In genomic region chr2:37198681-37199065, GRCh38 we compare ENCODE assay signal across 32 cellular contexts. TPM values are rescaled to one million over a fixed set of nuclear protein-coding genes. Genes with fewer than 3 reads are reported as not detected.
DNase-seq lines count a peak whose midpoint lies in the region; ATAC-seq and TF ChIP-seq lines count a peak whose summit lies in the region.
"Had no signal": no experiment of that assay in that cellular context is flagged by ENCODE, and none has a peak within 500 bp of the region (broad histone marks: within the 10 kb centered on the region; RNA-seq: fewer than 3 reads in every experiment).

No MANE protein-coding gene starts in this region.

- H3K9me3 Mint-ChIP-seq in activated naive CD4-positive, alpha-beta T cell treated with anti-CD3 and anti-CD28 coated beads, Interleukin-2, amount 50 U/mL, for 24 hours, result no peaks in the 10 kb centered on the region
- H3K9me3 Mint-ChIP-seq in effector memory CD8-positive, alpha-beta T cell, result no peaks in the 10 kb centered on the region
- H3K9me3 Mint-ChIP-seq in stimulated activated naive B cell treated with anti-CD40 and anti-IgM and Interleukin-4, amounts not matched to agents 10 μg/mL and 1 μg/mL and 100 μg/mL, for 72 hours, result peaks cover 2% of the 10 kb centered on the region in 2 donors

- TF ChIP-seq POLR2A in testis (IDR thresholded peaks at IDR 0.05), result no peak

- 61 to 67% methylated on average over 8 of the region's 8 CpGs for WGBS in testis, 2 donors

- no peak overlapping the region for H3K27ac ChIP-seq in testis
- H3K27ac ChIP-seq: adrenal gland, body of pancreas, gastroesophageal sphincter, tibial artery had no signal

- H4K20me1 ChIP-seq in Loucy (ENCODE audit: insufficient read depth, low read length, poor library complexity, severe bottlenecking), result peaks cover 57% of the 10 kb centered on the region

- peaks cover 4% of the 10 kb centered on the region for H3K9me3 ChIP-seq in Loucy (ENCODE audit: insufficient read depth, low read depth, low read length)
- no peaks in the 10 kb centered on the region for H3K9me3 ChIP-seq in testis
- H3K9me3 ChIP-seq: adrenal gland, Caco-2 had no signal

- H3K36me3 Mint-ChIP-seq in activated naive CD4-positive, alpha-beta T cell treated with anti-CD3 and anti-CD28 coated beads, Interleukin-2, amount 50 U/mL, for 24 hours, result peaks cover 18% of the 10 kb centered on the region
- peaks cover 40% of the 10 kb centered on the region for H3K36me3 Mint-ChIP-seq in effector memory CD8-positive, alpha-beta T cell (ENCODE audit: insufficient read depth)
- peaks cover 18 to 22% of the 10 kb centered on the region in 2 donors for H3K36me3 Mint-ChIP-seq in stimulated activated naive B cell treated with anti-CD40 and anti-IgM and Interleukin-4, amounts not matched to agents 10 μg/mL and 1 μg/mL and 100 μg/mL, for 72 hours

- no peak for ATAC-seq in effector memory CD8-positive, alpha-beta T cell (replicated peaks)
- no peak for ATAC-seq in stimulated activated naive B cell treated with anti-CD40 and anti-IgM and Interleukin-4, amounts not matched to agents 10 μg/mL and 1 μg/mL and 100 μg/mL, for 72 hours (replicated peaks)
- ATAC-seq: activated CD4-positive, CD25-positive, alpha-beta regulatory T cell treated with anti-CD3 and anti-CD28 coated beads, Interleukin-2, amount 50 U/mL, for 24 hours; body of pancreas; gastroesophageal sphincter; left ventricle myocardium superior; naive thymus-derived CD4-positive, alpha-beta T cell; stimulated activated naive CD8-positive, alpha-beta T cell treated with anti-CD3 and anti-CD28 coated beads, Interleukin-15, amount 100 ng/mL, for 72 hours had no signal

- no peaks in the 10 kb centered on the region for H3K9me2 ChIP-seq in Loucy (replicated peaks; ENCODE audit: low read depth, low read length)

- H3K4me1 Mint-ChIP-seq in activated naive CD4-positive, alpha-beta T cell treated with anti-CD3 and anti-CD28 coated beads, Interleukin-2, amount 50 U/mL, for 24 hours, result peaks cover 43% of the 10 kb centered on the region
- peaks cover 18 to 33% of the 10 kb centered on the region in 2 donors for H3K4me1 Mint-ChIP-seq in effector memory CD8-positive, alpha-beta T cell (ENCODE audit: low read depth in 2 of 2)
- peaks cover 9 to 27% of the 10 kb centered on the region in 2 donors for H3K4me1 Mint-ChIP-seq in stimulated activated naive B cell treated with anti-CD40 and anti-IgM and Interleukin-4, amounts not matched to agents 10 μg/mL and 1 μg/mL and 100 μg/mL, for 72 hours
- H3K4me1 Mint-ChIP-seq: mesothelial cell of epicardium had no signal

- H3K27me3 ChIP-seq in Loucy (ENCODE audit: insufficient read depth, low read length, poor library complexity, severe bottlenecking), result no peaks in the 10 kb centered on the region
- H3K27me3 ChIP-seq in testis, result no peaks in the 10 kb centered on the region
- H3K27me3 ChIP-seq: adrenal gland, body of pancreas, gastroesophageal sphincter, tibial artery had no signal

- intact Hi-C loops in testis (cut with DNase I; ENCODE audit: low total_unique reads), result no loop called here

- DNase-seq in activated naive CD4-positive, alpha-beta T cell treated with anti-CD3 and anti-CD28 coated beads, Interleukin-2, amount 50 U/mL, for 16 hours, result no peak
- no peak for DNase-seq in effector memory CD8-positive, alpha-beta T cell
- DNase-seq in stimulated activated naive B cell treated with anti-CD40 and anti-IgM and Interleukin-4, amounts not matched to agents 10 μg/mL and 1 μg/mL and 100 μg/mL, for 72 hours, result no peak
- DNase-seq in activated CD4-positive, CD25-positive, alpha-beta regulatory T cell (lab: John Stamatoyannopoulos, UW), result no peak
- DNase-seq in testis, result no peak
- DNase-seq in germinal center (ENCODE audit: low spot score), result no peak
- DNase-seq: activated CD4-positive, alpha-beta memory T cell treated with anti-CD3 and anti-CD28 coated beads, Interleukin-2, amount 10 ng/mL, durations not matched to agents 7 days and 5 days; activated CD8-positive, alpha-beta memory T cell treated with anti-CD3 and anti-CD28 coated beads, Interleukin-2, amount 50 U/mL, for 48 hours; activated effector memory CD4-positive, alpha-beta T cell treated with anti-CD3 and anti-CD28 coated beads, Interleukin-2, amount 50 U/mL, for 16 hours; adrenal gland; AML-193; body of pancreas; Caco-2; dermis blood vessel endothelial cell; hypothalamus; islet precursor cell; left ventricle myocardium superior; MV-4-11; naive thymus-derived CD4-positive, alpha-beta T cell; NCI-H2171; NCI-H510A treated with DMSO at 0.1 percent for 48 hours; stimulated activated naive CD8-positive, alpha-beta T cell treated with anti-CD3 and anti-CD28 coated beads, Interleukin-15, amount 100 ng/mL, for 72 hours; tibial artery had no signal

- H2AFZ ChIP-seq in Loucy (ENCODE audit: low read length), result no peak overlapping the region

- H3K4me3 Mint-ChIP-seq in activated naive CD4-positive, alpha-beta T cell treated with anti-CD3 and anti-CD28 coated beads, Interleukin-2, amount 50 U/mL, for 24 hours, result no peak overlapping the region
- H3K4me3 Mint-ChIP-seq in effector memory CD8-positive, alpha-beta T cell, result no peak overlapping the region
- H3K4me3 Mint-ChIP-seq in stimulated activated naive B cell treated with anti-CD40 and anti-IgM and Interleukin-4, amounts not matched to agents 10 μg/mL and 1 μg/mL and 100 μg/mL, for 72 hours, result no peak overlapping the region
- H3K4me3 Mint-ChIP-seq: activated CD4-positive, alpha-beta memory T cell treated with anti-CD3 and anti-CD28 coated beads, Interleukin-2, amount 10 ng/mL, durations not matched to agents 7 days and 5 days; mesothelial cell of epicardium; stimulated activated naive CD8-positive, alpha-beta T cell treated with anti-CD3 and anti-CD28 coated beads, Interleukin-15, amount 100 ng/mL, for 72 hours had no signal

- H3K9ac ChIP-seq in Loucy (ENCODE audit: low read depth, low read length, poor library complexity, severe bottlenecking), result peak overlapping the region; percentile 86

- H3K4me1 ChIP-seq in Loucy (ENCODE audit: insufficient read depth, low read length, poor library complexity, severe bottlenecking) (peaks cover 26% of the 10 kb centered on the region), testis (peaks cover 8% of the 10 kb centered on the region)
- H3K4me1 ChIP-seq: Caco-2 had no signal

- peak overlapping the region; percentile 86 for H3K4me2 ChIP-seq in Loucy (ENCODE audit: low read depth, low read length, poor library complexity, severe bottlenecking)

- H3K36me3 ChIP-seq in Loucy (ENCODE audit: insufficient read depth, low read length) (peaks cover 43% of the 10 kb centered on the region), testis (ENCODE audit: low read depth, missing control alignments) (no peaks in the 10 kb centered on the region)

- peaks cover 13% of the 10 kb centered on the region; the same call in 1 of the 2 replicates for H3F3A ChIP-seq in Loucy (ENCODE audit: low read depth)

- H3K4me3 ChIP-seq in Loucy (ENCODE audit: low read length, poor library complexity, severe bottlenecking), result no peak overlapping the region
- H3K4me3 ChIP-seq in testis, result no peak overlapping the region
- H3K4me3 ChIP-seq: adrenal gland, body of pancreas, gastroesophageal sphincter, tibial artery had no signal

- TF ChIP-seq CTCF in Loucy (conservative IDR thresholded peaks at IDR 0.05; ENCODE audit: low read length), result no peak
- no peak for TF ChIP-seq CTCF in testis (IDR thresholded peaks at IDR 0.05)

- peaks cover 53% of the 10 kb centered on the region for H3K79me2 ChIP-seq in Loucy (ENCODE audit: insufficient read depth, low read length)

- peak overlapping the region; percentile 23 for H3K27ac Mint-ChIP-seq in activated naive CD4-positive, alpha-beta T cell treated with anti-CD3 and anti-CD28 coated beads, Interleukin-2, amount 50 U/mL, for 24 hours
- H3K27ac Mint-ChIP-seq in effector memory CD8-positive, alpha-beta T cell, result peak overlapping the region; percentile 35 to 56
- H3K27ac Mint-ChIP-seq in stimulated activated naive B cell treated with anti-CD40 and anti-IgM and Interleukin-4, amounts not matched to agents 10 μg/mL and 1 μg/mL and 100 μg/mL, for 72 hours, result peak overlapping the region; percentile 37
- H3K27ac Mint-ChIP-seq: activated CD4-positive, alpha-beta memory T cell treated with anti-CD3 and anti-CD28 coated beads, Interleukin-2, amount 10 ng/mL, durations not matched to agents 7 days and 5 days; mesothelial cell of epicardium had no signal

- no peaks in the 10 kb centered on the region for H3K27me3 Mint-ChIP-seq in activated naive CD4-positive, alpha-beta T cell treated with anti-CD3 and anti-CD28 coated beads, Interleukin-2, amount 50 U/mL, for 24 hours
- H3K27me3 Mint-ChIP-seq in effector memory CD8-positive, alpha-beta T cell, result no peaks in the 10 kb centered on the region
- no peaks in the 10 kb centered on the region for H3K27me3 Mint-ChIP-seq in stimulated activated naive B cell treated with anti-CD40 and anti-IgM and Interleukin-4, amounts not matched to agents 10 μg/mL and 1 μg/mL and 100 μg/mL, for 72 hours
- H3K27me3 Mint-ChIP-seq: activated CD4-positive, alpha-beta memory T cell treated with anti-CD3 and anti-CD28 coated beads, Interleukin-2, amount 10 ng/mL, durations not matched to agents 7 days and 5 days; stimulated activated naive CD8-positive, alpha-beta T cell treated with anti-CD3 and anti-CD28 coated beads, Interleukin-15, amount 100 ng/mL, for 72 hours had no signal

RNA-seq across cellular contexts. Expression of gene CEBPZOS, which starts 2.4 kb away (rescaled TPM):
- 10 to 100 TPM; 26.9 to 34.6 TPM for total RNA-seq in testis
- 41.3 TPM for polyA plus RNA-seq in testis (ENCODE audit: insufficient read depth, low read depth, low replicate concordance)
- total RNA-seq: mesothelial cell of epicardium had no signal

RNA-seq across cellular contexts. Expression of gene SULT6B1, which starts 10.2 kb away (rescaled TPM):
- 1 to 10 TPM in 1 of 2 donors, under 1 TPM in 1; 0.31 to 3.8 TPM for total RNA-seq in testis
- polyA plus RNA-seq in testis (ENCODE audit: insufficient read depth, low read depth, low replicate concordance), result 1.7 TPM
- total RNA-seq: activated CD4-positive, alpha-beta memory T cell treated with anti-CD3 and anti-CD28 coated beads, Interleukin-2, amount 10 ng/mL, durations not matched to agents 7 days and 5 days; adrenal gland; body of pancreas; Caco-2; dermis blood vessel endothelial cell; endothelial cell of umbilical vein; fibroblast of lung; gastroesophageal sphincter; HT1080; left ventricle myocardium superior; mesothelial cell of epicardium; naive thymus-derived CD4-positive, alpha-beta T cell; omental fat pad had no signal
- polyA plus RNA-seq: adrenal gland; endothelial cell of umbilical vein; fibroblast of lung; naive thymus-derived CD4-positive, alpha-beta T cell had no signal

RNA-seq across cellular contexts. Expression of gene CEBPZ, which starts 32.7 kb away (rescaled TPM):
- total RNA-seq in testis, result 10 to 100 TPM; 50.5 to 60.9 TPM
- 29.5 TPM for polyA plus RNA-seq in testis (ENCODE audit: insufficient read depth, low read depth, low replicate concordance)

RNA-seq across cellular contexts. Expression of gene NDUFAF7, which starts 32.8 kb away (rescaled TPM):
- total RNA-seq in testis, result 10 to 100 TPM; 47.2 to 60.6 TPM
- polyA plus RNA-seq in testis (ENCODE audit: insufficient read depth, low read depth, low replicate concordance), result 170 TPM

RNA-seq across cellular contexts. Expression of gene EIF2AK2, which starts 41.9 kb away (rescaled TPM):
- total RNA-seq in testis, result 10 to 100 TPM; 15.7 to 23.7 TPM
- 8.5 TPM for polyA plus RNA-seq in testis (ENCODE audit: insufficient read depth, low read depth, low replicate concordance)
